In genomic region chr9:73200694-73201432, GRCh38 we compare ENCODE assay signal across 8 cellular contexts. TPM values are rescaled to one million over a fixed set of nuclear protein-coding genes. Genes with fewer than 3 reads are reported as not detected.
A peak's percentile ranks its signal among the peaks of the same experiment; 100 is the strongest.
DNase-seq lines count a peak whose midpoint lies in the region; ATAC-seq and TF ChIP-seq lines count a peak whose summit lies in the region.

No MANE protein-coding gene starts in this region.

- ATAC-seq in GM19395 (IDR thresholded peaks at IDR 0.05; ENCODE audit: unreplicated experiment): peak; percentile 60

- peak; percentile 68 for TF ChIP-seq CTCF in C4-2B (conservative IDR thresholded peaks at IDR 0.05)
- TF ChIP-seq CTCF in liver (IDR thresholded peaks at IDR 0.05; ENCODE audit: low read depth, low read length, missing input control): peak; percentile 45

- DNase-seq in NCI-H2081 (lab: John Stamatoyannopoulos, UW): peak; percentile 47 to 54
- peak; percentile 55 for DNase-seq in astrocyte of the hippocampus (ENCODE audit: low read depth, low spot score)
- DNase-seq in stimulated activated CD4-positive, alpha-beta T cell treated with anti-CD3 and anti-CD28 coated beads, Interleukin-15, amount 100 ng/mL, for 24 hours: no peak
- DNase-seq in cerebellar nuclear complex (lab: John Stamatoyannopoulos, UW): no peak
- DNase-seq in islet precursor cell: no peak

- H3K36me3 ChIP-seq in liver (ENCODE audit: control insufficient read depth in 4 of 4, insufficient read depth in 3 of 4, low read depth in 1 of 4, low read length in 3 of 4): no peaks in the 10 kb centered on the region

- no peaks in the 10 kb centered on the region for H3K27me3 ChIP-seq in liver (ENCODE audit: control insufficient read depth in 4 of 4, insufficient read depth in 4 of 4, low read length in 3 of 4)

- peak; percentile 83 for TF ChIP-seq RAD21 in liver (IDR thresholded peaks at IDR 0.05)

- no peak overlapping the region for H3K4me3 ChIP-seq in liver (ENCODE audit: low read depth in 1 of 3, low read length in 3 of 3)

- no peak overlapping the region for H3K27ac ChIP-seq in C4-2B
- H3K27ac ChIP-seq in liver (ENCODE audit: low read depth in 1 of 2, low read length in 2 of 2): no peak overlapping the region

- WGBS in liver: 44% methylated on average over 9 of the region's 9 CpGs

- no peaks in the 10 kb centered on the region for H3K9me3 ChIP-seq in liver (ENCODE audit: control insufficient read depth in 4 of 4, low read length in 3 of 4)

- peaks cover 0 to 3% (median 0%) of the 10 kb centered on the region in 4 donors for H3K4me1 ChIP-seq in liver (ENCODE audit: control insufficient read depth in 4 of 4, insufficient read depth in 4 of 4, low read length in 3 of 4)

- no peak overlapping the region for H3K9ac ChIP-seq in liver (ENCODE audit: low read depth in 1 of 2, low read length in 2 of 2)

TF ChIP-seq in liver, 16 proteins besides CTCF, POLR2A, EP300 and RAD21:
- TF ChIP-seq JUND (IDR thresholded peaks at IDR 0.05): no peak
- no peak for TF ChIP-seq HNF4A (conservative IDR thresholded peaks at IDR 0.05)
- no peak for TF ChIP-seq SP1 (IDR thresholded peaks at IDR 0.05)
- no peak for TF ChIP-seq GABPA (IDR thresholded peaks at IDR 0.05 in 1 of 2, conservative IDR thresholded peaks at IDR 0.05 in 1 of 2)
- TF ChIP-seq FOXA1 (IDR thresholded peaks at IDR 0.05): no peak
- no peak for TF ChIP-seq ZBTB33 (IDR thresholded peaks at IDR 0.05)
- TF ChIP-seq HNF4G (IDR thresholded peaks at IDR 0.05): no peak
- no peak for TF ChIP-seq TAF1 (conservative IDR thresholded peaks at IDR 0.05)
- TF ChIP-seq MAX (IDR thresholded peaks at IDR 0.05): no peak
- TF ChIP-seq FOXA2 (IDR thresholded peaks at IDR 0.05): no peak
- no peak for TF ChIP-seq ATF3 (IDR thresholded peaks at IDR 0.05)
- no peak for TF ChIP-seq RXRA (IDR thresholded peaks at IDR 0.05)
- TF ChIP-seq REST (IDR thresholded peaks at IDR 0.05): no peak
- TF ChIP-seq EGR1 (IDR thresholded peaks at IDR 0.05; ENCODE audit: low read depth in 2 of 2): no peak
- TF ChIP-seq YY1 (IDR thresholded peaks at IDR 0.05): no peak
- no peak for TF ChIP-seq NR2F2 (IDR thresholded peaks at IDR 0.05)

RNA-seq across cellular contexts. Expression of gene ANXA1, which starts 49.2 kb away (rescaled TPM):
- 10 to 100 TPM; 15.6 to 28.6 TPM for total RNA-seq in liver
- 10 to 100 TPM in 1 of 2 donors, 1 to 10 TPM in 1; 4.8 to 13.3 TPM for polyA plus RNA-seq in liver

Comparison
In these comparisons a context has a peak if more than half of its experiments do, and no peak if none do; other contexts are left out.
1. DNase-seq: peak in NCI-H2081 (2 of 2) and astrocyte of the hippocampus (single experiment); none in stimulated activated CD4-positive, alpha-beta T cell treated with anti-CD3 and anti-CD28 coated beads, Interleukin-15, amount 100 ng/mL, for 24 hours (single experiment), cerebellar nuclear complex (0 of 2) and islet precursor cell (single experiment).